2 cellular contexts compared by ENCODE assay signal in the genomic region with DNA sequence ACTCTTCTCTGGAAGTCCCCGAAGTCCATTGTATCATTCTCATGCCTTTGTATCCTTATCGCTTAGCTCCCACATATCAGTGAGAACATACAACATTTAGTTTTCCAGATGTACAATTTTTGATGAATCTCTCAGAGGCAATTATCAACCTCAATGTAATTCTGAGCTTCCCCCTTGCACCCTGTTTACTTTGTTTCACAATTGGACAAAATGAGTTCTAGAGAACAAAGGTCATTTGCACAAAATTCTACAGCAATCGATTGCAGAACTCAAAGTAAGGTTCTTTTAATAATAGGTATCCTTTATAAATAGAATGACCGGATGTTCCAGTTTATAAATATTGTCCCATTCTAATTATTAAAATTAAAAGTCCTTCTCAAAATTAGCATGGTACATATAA.
TF ChIP-seq lines count a peak whose summit lies in the region.

No MANE protein-coding gene starts in this region.

TF ChIP-seq in liver, 16 proteins besides CTCF, POLR2A, EP300 and RAD21 (continued from another document):
- TF ChIP-seq, protein P1, sequence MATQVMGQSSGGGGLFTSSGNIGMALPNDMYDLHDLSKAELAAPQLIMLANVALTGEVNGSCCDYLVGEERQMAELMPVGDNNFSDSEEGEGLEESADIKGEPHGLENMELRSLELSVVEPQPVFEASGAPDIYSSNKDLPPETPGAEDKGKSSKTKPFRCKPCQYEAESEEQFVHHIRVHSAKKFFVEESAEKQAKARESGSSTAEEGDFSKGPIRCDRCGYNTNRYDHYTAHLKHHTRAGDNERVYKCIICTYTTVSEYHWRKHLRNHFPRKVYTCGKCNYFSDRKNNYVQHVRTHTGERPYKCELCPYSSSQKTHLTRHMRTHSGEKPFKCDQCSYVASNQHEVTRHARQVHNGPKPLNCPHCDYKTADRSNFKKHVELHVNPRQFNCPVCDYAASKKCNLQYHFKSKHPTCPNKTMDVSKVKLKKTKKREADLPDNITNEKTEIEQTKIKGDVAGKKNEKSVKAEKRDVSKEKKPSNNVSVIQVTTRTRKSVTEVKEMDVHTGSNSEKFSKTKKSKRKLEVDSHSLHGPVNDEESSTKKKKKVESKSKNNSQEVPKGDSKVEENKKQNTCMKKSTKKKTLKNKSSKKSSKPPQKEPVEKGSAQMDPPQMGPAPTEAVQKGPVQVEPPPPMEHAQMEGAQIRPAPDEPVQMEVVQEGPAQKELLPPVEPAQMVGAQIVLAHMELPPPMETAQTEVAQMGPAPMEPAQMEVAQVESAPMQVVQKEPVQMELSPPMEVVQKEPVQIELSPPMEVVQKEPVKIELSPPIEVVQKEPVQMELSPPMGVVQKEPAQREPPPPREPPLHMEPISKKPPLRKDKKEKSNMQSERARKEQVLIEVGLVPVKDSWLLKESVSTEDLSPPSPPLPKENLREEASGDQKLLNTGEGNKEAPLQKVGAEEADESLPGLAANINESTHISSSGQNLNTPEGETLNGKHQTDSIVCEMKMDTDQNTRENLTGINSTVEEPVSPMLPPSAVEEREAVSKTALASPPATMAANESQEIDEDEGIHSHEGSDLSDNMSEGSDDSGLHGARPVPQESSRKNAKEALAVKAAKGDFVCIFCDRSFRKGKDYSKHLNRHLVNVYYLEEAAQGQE (IDR thresholded peaks at IDR 0.05) = no peak
- TF ChIP-seq HNF4A (conservative IDR thresholded peaks at IDR 0.05) = peak; percentile 79 to 86
- no peak for TF ChIP-seq FOXA1 (IDR thresholded peaks at IDR 0.05)
- TF ChIP-seq SP1 (IDR thresholded peaks at IDR 0.05) = peak; percentile 68
- peak; percentile 65 for TF ChIP-seq HNF4G (IDR thresholded peaks at IDR 0.05)
- no peak for TF ChIP-seq EGR1 (IDR thresholded peaks at IDR 0.05; ENCODE audit: low read depth in 2 of 2)

TF ChIP-seq in HepG2, 621 proteins besides CTCF, POLR2A, EP300 and RAD21 (continued from another document):
- TF ChIP-seq, protein P2, sequence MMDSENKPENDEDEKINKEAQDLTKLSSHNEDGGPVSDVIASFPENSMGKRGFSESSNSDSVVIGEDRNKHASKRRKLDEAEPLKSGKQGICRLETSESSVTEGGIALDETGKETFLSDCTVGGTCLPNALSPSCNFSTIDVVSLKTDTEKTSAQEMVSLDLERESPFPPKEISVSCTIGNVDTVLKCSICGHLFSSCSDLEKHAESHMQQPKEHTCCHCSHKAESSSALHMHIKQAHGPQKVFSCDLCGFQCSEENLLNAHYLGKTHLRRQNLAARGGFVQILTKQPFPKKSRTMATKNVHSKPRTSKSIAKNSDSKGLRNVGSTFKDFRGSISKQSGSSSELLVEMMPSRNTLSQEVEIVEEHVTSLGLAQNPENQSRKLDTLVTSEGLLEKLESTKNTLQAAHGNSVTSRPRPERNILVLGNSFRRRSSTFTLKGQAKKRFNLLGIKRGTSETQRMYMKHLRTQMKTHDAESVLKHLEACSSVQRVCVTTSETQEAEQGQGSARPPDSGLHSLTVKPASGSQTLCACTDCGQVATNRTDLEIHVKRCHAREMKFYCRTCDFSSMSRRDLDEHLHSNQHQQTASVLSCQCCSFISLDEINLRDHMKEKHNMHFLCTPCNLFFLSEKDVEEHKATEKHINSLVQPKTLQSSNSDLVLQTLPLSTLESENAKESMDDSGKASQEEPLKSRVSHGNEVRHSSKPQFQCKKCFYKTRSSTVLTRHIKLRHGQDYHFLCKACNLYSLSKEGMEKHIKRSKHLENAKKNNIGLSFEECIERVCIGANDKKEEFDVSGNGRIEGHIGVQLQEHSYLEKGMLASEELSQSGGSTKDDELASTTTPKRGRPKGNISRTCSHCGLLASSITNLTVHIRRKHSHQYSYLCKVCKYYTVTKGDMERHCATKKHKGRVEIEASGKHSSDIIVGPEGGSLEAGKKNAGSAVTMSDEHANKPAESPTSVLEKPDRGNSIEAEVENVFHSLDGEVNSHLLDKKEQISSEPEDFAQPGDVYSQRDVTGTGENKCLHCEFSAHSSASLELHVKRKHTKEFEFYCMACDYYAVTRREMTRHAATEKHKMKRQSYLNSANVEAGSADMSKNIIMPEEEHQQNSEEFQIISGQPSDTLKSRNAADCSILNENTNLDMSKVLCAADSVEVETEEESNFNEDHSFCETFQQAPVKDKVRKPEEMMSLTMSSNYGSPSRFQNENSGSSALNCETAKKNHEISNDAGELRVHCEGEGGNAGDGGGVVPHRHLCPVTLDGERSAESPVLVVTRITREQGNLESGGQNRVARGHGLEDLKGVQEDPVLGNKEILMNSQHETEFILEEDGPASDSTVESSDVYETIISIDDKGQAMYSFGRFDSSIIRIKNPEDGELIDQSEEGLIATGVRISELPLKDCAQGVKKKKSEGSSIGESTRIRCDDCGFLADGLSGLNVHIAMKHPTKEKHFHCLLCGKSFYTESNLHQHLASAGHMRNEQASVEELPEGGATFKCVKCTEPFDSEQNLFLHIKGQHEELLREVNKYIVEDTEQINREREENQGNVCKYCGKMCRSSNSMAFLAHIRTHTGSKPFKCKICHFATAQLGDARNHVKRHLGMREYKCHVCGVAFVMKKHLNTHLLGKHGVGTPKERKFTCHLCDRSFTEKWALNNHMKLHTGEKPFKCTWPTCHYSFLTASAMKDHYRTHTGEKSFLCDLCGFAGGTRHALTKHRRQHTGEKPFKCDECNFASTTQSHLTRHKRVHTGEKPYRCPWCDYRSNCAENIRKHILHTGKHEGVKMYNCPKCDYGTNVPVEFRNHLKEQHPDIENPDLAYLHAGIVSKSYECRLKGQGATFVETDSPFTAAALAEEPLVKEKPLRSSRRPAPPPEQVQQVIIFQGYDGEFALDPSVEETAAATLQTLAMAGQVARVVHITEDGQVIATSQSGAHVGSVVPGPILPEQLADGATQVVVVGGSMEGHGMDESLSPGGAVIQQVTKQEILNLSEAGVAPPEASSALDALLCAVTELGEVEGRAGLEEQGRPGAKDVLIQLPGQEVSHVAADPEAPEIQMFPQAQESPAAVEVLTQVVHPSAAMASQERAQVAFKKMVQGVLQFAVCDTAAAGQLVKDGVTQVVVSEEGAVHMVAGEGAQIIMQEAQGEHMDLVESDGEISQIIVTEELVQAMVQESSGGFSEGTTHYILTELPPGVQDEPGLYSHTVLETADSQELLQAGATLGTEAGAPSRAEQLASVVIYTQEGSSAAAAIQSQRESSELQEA (CRISPR knock-in tag; IDR thresholded peaks at IDR 0.05; ENCODE audit: not compliant biosample characterization) = no peak
